In genomic region chr12:91920276-91920675, GRCh38 we compare ENCODE assay signal across 19 cellular contexts.
A peak's percentile ranks its signal among the peaks of the same experiment; 100 is the strongest.
DNase-seq lines count a peak whose midpoint lies in the region; ATAC-seq, FAIRE-seq and TF ChIP-seq lines count a peak whose summit lies in the region.
"Had no signal": no experiment of that assay in that cellular context is flagged by ENCODE, and none has a peak within 500 bp of the region (broad histone marks: within the 10 kb centered on the region; RNA-seq: fewer than 3 reads in every experiment).

No MANE protein-coding gene starts in this region.

- POLR2A ChIA-PET in K562 (lab: Yijun Ruan, JAX), result interaction anchor here (0.5 to 2.5 kb wide), 6 partner anchors 12 to 847 kb away, joined by 3 to 8 read pairs (median 4); partner anchors contain the start of gene BTG1

- H3K4me1 ChIP-seq in CD4-positive, CD25-positive, alpha-beta regulatory T cell (ENCODE audit: control insufficient read depth, insufficient read depth, low read length, poor library complexity, severe bottlenecking), result peaks cover 6% of the 10 kb centered on the region
- H3K4me1 ChIP-seq in K562 (replicated peaks in 1 of 2; ENCODE audit: control insufficient read depth in 2 of 2, insufficient read depth in 2 of 2, low read length in 2 of 2), result peaks cover 0 to 22% of the 10 kb centered on the region in 2 experiments; a peak in 3 of 5 replicates
- H3K4me1 ChIP-seq: heart left ventricle, prostate gland, SJCRH30 had no signal

- H3K36me3 ChIP-seq in CD4-positive, CD25-positive, alpha-beta regulatory T cell (ENCODE audit: control insufficient read depth, insufficient read depth, low read length), result no peaks in the 10 kb centered on the region
- H3K36me3 ChIP-seq in K562 (ENCODE audit: control insufficient read depth, insufficient read depth, low read length), result no peaks in the 10 kb centered on the region
- H3K36me3 ChIP-seq: heart left ventricle, prostate gland, SJCRH30 had no signal

- H3K9me1 ChIP-seq in K562 (ENCODE audit: control insufficient read depth, insufficient read depth, low read length), result no peaks in the 10 kb centered on the region

- WGBS in K562 (ENCODE audit: insufficient coverage, low coverage, missing lambda C conversion rate), result 35% methylated on average over 2 of the region's 2 CpGs

- CTCF ChIA-PET in K562 (lab: Yijun Ruan, JAX; ENCODE audit: low intra/inter-chr PET ratio), result no interaction called here

- TF ChIP-seq EP300 in K562 (IDR thresholded peaks at IDR 0.05; ENCODE audit: low read length), result no peak

- peak; percentile 60 to 66 for ATAC-seq in CD4-positive, CD25-positive, alpha-beta regulatory T cell (ENCODE audit: low read depth in 2 of 2)
- ATAC-seq in K562, result peak; percentile 82
- no peak for ATAC-seq in HG03025 (IDR thresholded peaks at IDR 0.05; ENCODE audit: low FRiP score, unreplicated experiment)
- ATAC-seq in GM19463 (IDR thresholded peaks at IDR 0.05; ENCODE audit: unreplicated experiment), result no peak
- ATAC-seq in left lobe of liver, result no peak
- ATAC-seq: activated CD8-positive, alpha-beta T cell treated with anti-CD3 and anti-CD28 coated beads, Interleukin-2, amount 10 ng/mL, durations not matched to agents 7 days and 5 days; effector memory CD8-positive, alpha-beta T cell; GM12878; heart left ventricle had no signal

- H3K27me3 ChIP-seq in CD4-positive, CD25-positive, alpha-beta regulatory T cell (ENCODE audit: control insufficient read depth, insufficient read depth, low read length), result no peaks in the 10 kb centered on the region
- no peaks in the 10 kb centered on the region for H3K27me3 ChIP-seq in K562 (ENCODE audit: control insufficient read depth in 2 of 2, insufficient read depth in 2 of 2, low read length in 2 of 2)
- H3K27me3 ChIP-seq: heart left ventricle, SJCRH30 had no signal

- no peak overlapping the region for H3K4me3 ChIP-seq in CD4-positive, CD25-positive, alpha-beta regulatory T cell (ENCODE audit: low read depth, low read length)
- no peak overlapping the region for H3K4me3 ChIP-seq in K562
- H3K4me3 ChIP-seq in foreskin fibroblast (ENCODE audit: low read depth in 1 of 2, low read length in 2 of 2), result no peak overlapping the region
- H3K4me3 ChIP-seq: GM12878, heart left ventricle, prostate gland, SJCRH30 had no signal

- no peak for TF ChIP-seq CTCF in K562 (IDR thresholded peaks at IDR 0.05 in 2 of 3, conservative IDR thresholded peaks at IDR 0.05 in 1 of 3; ENCODE audit: insufficient read depth in 2 of 3, low read depth in 1 of 3, low read length in 3 of 3)
- no peak for TF ChIP-seq CTCF in foreskin fibroblast (IDR thresholded peaks at IDR 0.05; ENCODE audit: low read depth, low read length)

- H4K20me1 ChIP-seq in K562 (replicated peaks; ENCODE audit: control insufficient read depth, insufficient read depth, low read length), result no peaks in the 10 kb centered on the region

- H3K4me2 ChIP-seq in K562 (ENCODE audit: insufficient read depth, low read length), result 0 out of 2 replicates have a peak overlapping the region, but pooled peaks have one; percentile 31

- no TSS peak for BruUV-seq in K562 (replicated peaks; lab: Mats Ljungman, UMichigan)

- FAIRE-seq in K562 (lab: Jason Lieb, UNC), result peak; percentile 80
- FAIRE-seq: GM12878 had no signal

- H3K27me3 Mint-ChIP-seq in CD4-positive, CD25-positive, alpha-beta regulatory T cell, result no peaks in the 10 kb centered on the region
- H3K27me3 Mint-ChIP-seq: effector memory CD8-positive, alpha-beta T cell had no signal

- no peaks in the 10 kb centered on the region for H3K36me3 Mint-ChIP-seq in CD4-positive, CD25-positive, alpha-beta regulatory T cell

- no peak overlapping the region for H3K27ac ChIP-seq in CD4-positive, CD25-positive, alpha-beta regulatory T cell (ENCODE audit: insufficient read depth, low read length, poor library complexity, severe bottlenecking)
- H3K27ac ChIP-seq in K562 (ENCODE audit: extremely low read depth, low read depth, low read length), result no peak overlapping the region
- H3K27ac ChIP-seq: heart left ventricle, prostate gland, SJCRH30 had no signal

- DNase-seq in CD4-positive, CD25-positive, alpha-beta regulatory T cell, result peak in 1 of 3 donors; percentile 52
- DNase-seq in M059J (ENCODE audit: low read depth) (peak; percentile 80), K562 (ENCODE audit: extremely low read depth in 1 of 4, low spot score in 3 of 4) (peak in 2 of 4 experiments; percentile 27 to 45), foreskin fibroblast (peak; percentile 75 to 81), dedifferentiated amniotic fluid mesenchymal stem cell (ENCODE audit: extremely low spot score) (no peak), left lobe of liver (ENCODE audit: low spot score) (no peak)
- DNase-seq: activated CD8-positive, alpha-beta T cell treated with anti-CD3 and anti-CD28 coated beads, Interleukin-2, amount 10 ng/mL, durations not matched to agents 7 days and 5 days; activated effector memory CD4-positive, alpha-beta T cell treated with anti-CD3 and anti-CD28 coated beads, Interleukin-2, amount 50 U/mL, for 16 hours; effector memory CD8-positive, alpha-beta T cell; heart left ventricle; NCI-H2081 treated with DMSO at 0.1 percent for 48 hours; NK-92 treated with Interleukin-12 subunit alpha and Interleukin-12 subunit beta, amount 100 ng/mL, for 24 hours; stimulated activated CD4-positive, alpha-beta T cell treated with anti-CD3 and anti-CD28 coated beads, Interleukin-15, amount 100 ng/mL, for 24 hours had no signal

- no peaks in the 10 kb centered on the region for H3K79me2 ChIP-seq in K562 (ENCODE audit: control insufficient read depth, insufficient read depth, low read length)

- intact Hi-C loops in K562 (cut with micrococcal nuclease), result no loop called here

- H3K9me3 Mint-ChIP-seq in CD4-positive, CD25-positive, alpha-beta regulatory T cell, result peaks cover 0 to 8% (median 0%) of the 10 kb centered on the region in 7 donors
- H3K9me3 Mint-ChIP-seq: effector memory CD8-positive, alpha-beta T cell had no signal

- in situ Hi-C loops in K562 (cut with MboI), result no loop called here

- H3K9ac ChIP-seq in K562 (ENCODE audit: insufficient read depth in 1 of 2, low read depth in 2 of 2, low read length in 2 of 2), result no peak overlapping the region

- TF ChIP-seq POLR2A in K562 (conservative IDR thresholded peaks at IDR 0.05), result no peak

- peak overlapping the region in 2 of 3 donors; percentile 52 to 65 for H3K27ac Mint-ChIP-seq in CD4-positive, CD25-positive, alpha-beta regulatory T cell
- H3K27ac Mint-ChIP-seq: activated CD8-positive, alpha-beta T cell treated with anti-CD3 and anti-CD28 coated beads, Interleukin-2, amount 10 ng/mL, durations not matched to agents 7 days and 5 days; B cell had no signal

- TF ChIP-seq RAD21 in K562 (CRISPR knock-in tag; conservative IDR thresholded peaks at IDR 0.05 in 1 of 2, IDR thresholded peaks at IDR 0.05 in 1 of 2), result no peak

- peaks cover 21 to 43% (median 31%) of the 10 kb centered on the region in 4 donors for H3K4me1 Mint-ChIP-seq in CD4-positive, CD25-positive, alpha-beta regulatory T cell
- H3K4me1 Mint-ChIP-seq: B cell had no signal

- H3K9me3 ChIP-seq in CD4-positive, CD25-positive, alpha-beta regulatory T cell (ENCODE audit: control insufficient read depth in 2 of 2, low read length in 2 of 2), result no peaks in the 10 kb centered on the region
- H3K9me3 ChIP-seq in K562 (replicated peaks; ENCODE audit: control insufficient read depth, insufficient read depth, low read depth, low read length), result no peaks in the 10 kb centered on the region
- H3K9me3 ChIP-seq: heart left ventricle, prostate gland, SJCRH30 had no signal

- no peak overlapping the region for H2AFZ ChIP-seq in K562 (ENCODE audit: low read depth, low read length)

- H3K4me3 Mint-ChIP-seq in CD4-positive, CD25-positive, alpha-beta regulatory T cell, result peak overlapping the region in 1 of 4 donors; percentile 53
- H3K4me3 Mint-ChIP-seq: activated CD8-positive, alpha-beta T cell treated with anti-CD3 and anti-CD28 coated beads, Interleukin-2, amount 10 ng/mL, durations not matched to agents 7 days and 5 days; B cell; effector memory CD8-positive, alpha-beta T cell had no signal

TF ChIP-seq in K562, 482 proteins besides CTCF, POLR2A, EP300 and RAD21 (continues in another document):
- TF ChIP-seq ZKSCAN3 (CRISPR knock-in tag; IDR thresholded peaks at IDR 0.05) (no peak), STAT5A (IDR thresholded peaks at IDR 0.05; ENCODE audit: borderline replicate concordance, low read length) (no peak), BRF2 (IDR thresholded peaks at IDR 0.05; ENCODE audit: borderline replicate concordance, insufficient read depth, insufficient read length) (no peak)

Comparison
In these comparisons a context has a peak if more than half of its experiments do, and no peak if none do; other contexts are left out.
1. ATAC-seq: peak in CD4-positive, CD25-positive, alpha-beta regulatory T cell (2 of 2) and K562 (single experiment); none in HG03025 (single experiment), GM19463 (single experiment) and left lobe of liver (single experiment).
2. DNase-seq: peak in M059J (single experiment) and foreskin fibroblast (2 of 2); none in dedifferentiated amniotic fluid mesenchymal stem cell (single experiment) and left lobe of liver (single experiment).